Comparison of ENCODE assay signal across 8 cellular contexts in the genomic region with DNA sequence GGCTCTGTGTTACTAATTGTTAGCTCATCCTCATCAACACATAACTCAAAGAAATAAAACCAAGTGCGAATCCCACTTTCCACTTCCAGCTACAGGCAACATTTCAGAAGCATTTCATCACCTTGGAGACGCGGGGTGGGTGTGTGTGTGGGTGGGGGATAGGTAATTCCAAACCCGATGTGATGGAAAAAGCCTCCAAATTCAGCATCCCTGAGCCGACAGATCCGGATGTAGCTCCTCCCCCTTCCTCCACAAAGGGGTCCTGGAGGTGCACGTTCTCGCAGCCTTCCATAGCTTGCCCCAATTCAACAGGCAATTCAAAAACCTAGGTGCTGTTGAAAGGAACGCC. TPM values are rescaled to one million over a fixed set of nuclear protein-coding genes. Genes with fewer than 3 reads are reported as not detected.
DNase-seq lines count a peak whose midpoint lies in the region; ATAC-seq lines count a peak whose summit lies in the region.

No MANE protein-coding gene starts in this region.

- H3K27ac Mint-ChIP-seq in activated naive CD4-positive, alpha-beta T cell treated with anti-CD3 and anti-CD28 coated beads, Interleukin-2, amount 50 U/mL, for 24 hours, result peak overlapping the region; percentile 99

- peaks cover 39% of the 10 kb centered on the region for H3K4me1 Mint-ChIP-seq in activated naive CD4-positive, alpha-beta T cell treated with anti-CD3 and anti-CD28 coated beads, Interleukin-2, amount 50 U/mL, for 24 hours

- H3K9me3 ChIP-seq in Karpas-422 (ENCODE audit: low read length), result no peaks in the 10 kb centered on the region

- DNase-seq in NCI-H1436 (lab: John Stamatoyannopoulos, UW) (peak; percentile 7), NCI-H1436 treated with DMSO at 0.1 percent for 48 hours (lab: John Stamatoyannopoulos, UW) (no peak), Karpas-422 (peak; percentile 59), iPS-NIHi7 (ENCODE audit: extremely low spot score) (peak; percentile 52), OCI-M2 (lab: John Stamatoyannopoulos, UW; ENCODE audit: unreplicated experiment) (no peak)
- DNase-seq in stimulated activated CD4-positive, alpha-beta T cell treated with anti-CD3 and anti-CD28 coated beads, Interleukin-15, amount 100 ng/mL, for 24 hours, result peak; percentile 64

- H3K9ac ChIP-seq in Karpas-422 (ENCODE audit: low read length), result peak overlapping the region; percentile 85

- peak overlapping the region; percentile 88 for H3K4me2 ChIP-seq in Karpas-422 (ENCODE audit: low read depth, low read length, poor library complexity, severe bottlenecking)

- peaks cover 37% of the 10 kb centered on the region for H3K4me1 ChIP-seq in Karpas-422 (ENCODE audit: low read length)

- H3K79me2 ChIP-seq in Karpas-422 (ENCODE audit: low read length), result peaks cover 40% of the 10 kb centered on the region

- no peaks in the 10 kb centered on the region for H3K27me3 ChIP-seq in Karpas-422 (ENCODE audit: low read length)

- ATAC-seq in GM21367 (IDR thresholded peaks at IDR 0.05; ENCODE audit: unreplicated experiment), result no peak

- peaks cover 9% of the 10 kb centered on the region for H3K36me3 Mint-ChIP-seq in activated naive CD4-positive, alpha-beta T cell treated with anti-CD3 and anti-CD28 coated beads, Interleukin-2, amount 50 U/mL, for 24 hours

- peak overlapping the region; percentile 100 for H3K4me3 Mint-ChIP-seq in activated naive CD4-positive, alpha-beta T cell treated with anti-CD3 and anti-CD28 coated beads, Interleukin-2, amount 50 U/mL, for 24 hours

- H3K36me3 ChIP-seq in Karpas-422 (ENCODE audit: insufficient read depth, low read length), result peaks cover 26% of the 10 kb centered on the region; the same call in 1 of the 2 replicates

- no peaks in the 10 kb centered on the region for H3K27me3 Mint-ChIP-seq in activated naive CD4-positive, alpha-beta T cell treated with anti-CD3 and anti-CD28 coated beads, Interleukin-2, amount 50 U/mL, for 24 hours

- no peaks in the 10 kb centered on the region for H3K9me2 ChIP-seq in Karpas-422 (replicated peaks; ENCODE audit: insufficient read depth, low read length)

- peak overlapping the region; percentile 83 for H2AFZ ChIP-seq in Karpas-422 (ENCODE audit: low read length)

- no peaks in the 10 kb centered on the region for H3K9me3 Mint-ChIP-seq in activated naive CD4-positive, alpha-beta T cell treated with anti-CD3 and anti-CD28 coated beads, Interleukin-2, amount 50 U/mL, for 24 hours

- H3K4me3 ChIP-seq in Karpas-422 (ENCODE audit: low read length), result peak overlapping the region; percentile 89

- H4K20me1 ChIP-seq in Karpas-422 (ENCODE audit: insufficient read depth, low read depth, low read length), result no peaks in the 10 kb centered on the region

- peak overlapping the region; percentile 44; the same call in 1 of the 2 replicates for H3K27ac ChIP-seq in Karpas-422 (ENCODE audit: low read length)

RNA-seq across cellular contexts. Expression of a gene that starts 0.5 kb away (rescaled TPM):
- 18.3 and 43.6 TPM in 2 replicates for total RNA-seq in Karpas-422 (2014; rRNA removed; shearing (Covaris generic); ENCODE audit: low replicate concordance)

Comparison
In these comparisons a context has a peak if more than half of its experiments do, and no peak if none do; other contexts are left out.
1. DNase-seq: peak in NCI-H1436 (single experiment), Karpas-422 (single experiment), iPS-NIHi7 (single experiment) and stimulated activated CD4-positive, alpha-beta T cell treated with anti-CD3 and anti-CD28 coated beads, Interleukin-15, amount 100 ng/mL, for 24 hours (single experiment); none in NCI-H1436 treated with DMSO at 0.1 percent for 48 hours (single experiment) and OCI-M2 (single experiment).